Comparison of ENCODE assay signal across 21 cellular contexts in the genomic region with DNA sequence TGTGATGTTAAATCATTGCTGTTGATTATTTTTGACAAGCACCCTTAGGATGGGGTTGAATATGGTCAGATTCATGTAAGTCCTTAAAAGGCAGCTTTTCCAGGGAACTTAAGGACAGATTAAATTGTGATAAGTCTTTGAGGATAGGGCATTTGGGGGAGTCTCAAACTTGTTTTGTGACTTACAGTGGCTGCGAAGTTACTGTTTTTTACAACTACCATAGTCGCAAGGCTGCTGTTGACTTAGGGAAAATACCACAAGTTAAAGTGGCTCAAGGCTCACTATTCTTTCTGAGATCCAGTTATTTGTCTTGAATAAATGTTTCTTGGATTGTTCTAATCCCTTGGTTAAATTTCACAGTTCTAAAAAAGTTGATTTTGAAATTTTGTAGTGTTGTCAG. TPM values are rescaled to one million over a fixed set of nuclear protein-coding genes. Genes with fewer than 3 reads are reported as not detected.
DNase-seq lines count a peak whose midpoint lies in the region; ATAC-seq, FAIRE-seq and TF ChIP-seq lines count a peak whose summit lies in the region.
"Had no signal": no experiment of that assay in that cellular context is flagged by ENCODE, and none has a peak within 500 bp of the region (broad histone marks: within the 10 kb centered on the region; RNA-seq: fewer than 3 reads in every experiment).

No MANE protein-coding gene starts in this region.

- FAIRE-seq in HepG2 (lab: Jason Lieb, UNC) (peak; percentile 51), K562 (lab: Jason Lieb, UNC) (no peak)
- FAIRE-seq: GM12878 had no signal

- TF ChIP-seq RAD21 in HepG2 (CRISPR knock-in tag; IDR thresholded peaks at IDR 0.05) (no peak), K562 (CRISPR knock-in tag; conservative IDR thresholded peaks at IDR 0.05 in 1 of 2, IDR thresholded peaks at IDR 0.05 in 1 of 2) (no peak)

- H3K27ac ChIP-seq in HepG2 (ENCODE audit: extremely low read length, insufficient read depth, low read length) (no peak overlapping the region), right lobe of liver (no peak overlapping the region), K562 (ENCODE audit: extremely low read depth, low read depth, low read length) (peak overlapping the region; percentile 75; the same call in 1 of the 3 replicates), neutrophil (peak overlapping the region; percentile 14), heart left ventricle (no peak overlapping the region)
- H3K27ac ChIP-seq: 22Rv1, BLaER1, C4-2B had no signal

- H3K4me1 ChIP-seq in HepG2 (ENCODE audit: insufficient read depth, low read length) (peaks cover 15% of the 10 kb centered on the region), right lobe of liver (peaks cover 0 to 3% (median 0%) of the 10 kb centered on the region in 4 donors), K562 (replicated peaks in 1 of 2; ENCODE audit: control insufficient read depth in 2 of 2, insufficient read depth in 2 of 2, low read length in 2 of 2) (peaks cover 0 to 23% of the 10 kb centered on the region in 2 experiments; a peak in 3 of 5 replicates), neutrophil (ENCODE audit: control insufficient read depth in 1 of 2, insufficient read depth in 1 of 2, low read depth in 1 of 2, low read length in 1 of 2) (peaks cover 5 to 10% of the 10 kb centered on the region in 2 experiments), heart left ventricle (peaks cover 0 to 6% (median 0%) of the 10 kb centered on the region in 12 donors)
- H3K4me1 ChIP-seq: BLaER1 had no signal

- intact Hi-C loops in HepG2 (cut with micrococcal nuclease; ENCODE audit: unreplicated experiment) (no loop called here), right lobe of liver (cut with DNase I) (no loop called here), K562 (cut with micrococcal nuclease) (no loop called here), heart left ventricle (cut with DNase I) (no loop called here)

- CTCF ChIA-PET in HepG2 (lab: Yijun Ruan, JAX; ENCODE audit: low intra/inter-chr PET ratio, low total read pairs) (no interaction called here), K562 (lab: Yijun Ruan, JAX; ENCODE audit: low intra/inter-chr PET ratio) (no interaction called here)

- no peaks in the 10 kb centered on the region for H3K9me1 ChIP-seq in K562 (ENCODE audit: control insufficient read depth, insufficient read depth, low read length)

- WGBS in HepG2 (ENCODE audit: low lambda C conversion rate) = 89% methylated on average over 2 of the region's 2 CpGs
- WGBS in right lobe of liver (ENCODE audit: insufficient coverage, low coverage, low lambda C conversion rate, missing lambda C conversion rate) = 69% methylated on average over 2 of the region's 2 CpGs
- 80% methylated on average over 2 of the region's 2 CpGs for WGBS in K562 (ENCODE audit: insufficient coverage, low coverage, missing lambda C conversion rate)
- WGBS in heart left ventricle, 4 donors = 89 to 100% (median 95%) methylated on average over 2 of the region's 2 CpGs

- H3K36me3 ChIP-seq in HepG2 (replicated peaks in 1 of 2; ENCODE audit: control insufficient read depth in 1 of 2, insufficient read depth in 2 of 2, low read length in 2 of 2) (peaks cover 3 to 11% of the 10 kb centered on the region in 2 experiments), right lobe of liver (peaks cover 0 to 3% (median under 1%) of the 10 kb centered on the region in 4 donors), K562 (ENCODE audit: control insufficient read depth, insufficient read depth, low read length) (peaks cover 39% of the 10 kb centered on the region), neutrophil (peaks cover 29% of the 10 kb centered on the region), heart left ventricle (peaks cover 0 to 31% (median 19%) of the 10 kb centered on the region in 9 donors)

- TF ChIP-seq POLR2A in HepG2 (IDR thresholded peaks at IDR 0.05; ENCODE audit: insufficient read depth in 1 of 2, low read depth in 2 of 2, low read length in 2 of 2) = no peak
- TF ChIP-seq POLR2A in right lobe of liver (IDR thresholded peaks at IDR 0.05) = no peak
- TF ChIP-seq POLR2A in K562 (conservative IDR thresholded peaks at IDR 0.05) = no peak
- TF ChIP-seq POLR2A in heart left ventricle (IDR thresholded peaks at IDR 0.05) = no peak

- H4K20me1 ChIP-seq in HepG2 (ENCODE audit: insufficient read depth, low read length) (peaks cover 2% of the 10 kb centered on the region; the same call in 1 of the 2 replicates), K562 (replicated peaks; ENCODE audit: control insufficient read depth, insufficient read depth, low read length) (no peaks in the 10 kb centered on the region)
- H4K20me1 ChIP-seq: BLaER1 had no signal

- no peaks in the 10 kb centered on the region for H3K27me3 ChIP-seq in HepG2 (ENCODE audit: control insufficient read depth in 1 of 2, insufficient read depth in 2 of 2, low read length in 2 of 2)
- H3K27me3 ChIP-seq in right lobe of liver = no peaks in the 10 kb centered on the region
- no peaks in the 10 kb centered on the region for H3K27me3 ChIP-seq in K562 (ENCODE audit: control insufficient read depth in 2 of 2, insufficient read depth in 2 of 2, low read length in 2 of 2)
- no peaks in the 10 kb centered on the region for H3K27me3 ChIP-seq in neutrophil
- H3K27me3 ChIP-seq in heart left ventricle = no peaks in the 10 kb centered on the region
- H3K27me3 ChIP-seq: BLaER1 had no signal

- H3K4me3 ChIP-seq in HepG2 (replicated peaks in 1 of 3; ENCODE audit: insufficient read depth in 1 of 3, low read depth in 2 of 3, low read length in 3 of 3) (no peak overlapping the region), right lobe of liver (no peak overlapping the region), K562 (no peak overlapping the region), neutrophil (ENCODE audit: low read depth in 1 of 2, low read length in 1 of 2) (no peak overlapping the region), heart left ventricle (no peak overlapping the region)
- H3K4me3 ChIP-seq: BLaER1, GM12878, GM23338 had no signal

- no peak for ATAC-seq in HepG2
- no peak for ATAC-seq in right lobe of liver
- ATAC-seq in K562 = no peak
- ATAC-seq in heart left ventricle = no peak
- ATAC-seq in GM18517 (IDR thresholded peaks at IDR 0.05; ENCODE audit: unreplicated experiment) = no peak
- ATAC-seq: CD8-positive, alpha-beta T cell; GM12878; GM23338; HCT116 had no signal

- H3K79me2 ChIP-seq in HepG2 (ENCODE audit: insufficient read depth, low read length) = peaks cover 9% of the 10 kb centered on the region
- peaks cover 66% of the 10 kb centered on the region for H3K79me2 ChIP-seq in K562 (ENCODE audit: control insufficient read depth, insufficient read depth, low read length)

- TF ChIP-seq CTCF in HepG2 (CRISPR knock-in tag; IDR thresholded peaks at IDR 0.05) = no peak
- no peak for TF ChIP-seq CTCF in right lobe of liver (IDR thresholded peaks at IDR 0.05)
- TF ChIP-seq CTCF in K562 (IDR thresholded peaks at IDR 0.05 in 2 of 3, conservative IDR thresholded peaks at IDR 0.05 in 1 of 3; ENCODE audit: insufficient read depth in 2 of 3, low read depth in 1 of 3, low read length in 3 of 3) = no peak
- no peak for TF ChIP-seq CTCF in neutrophil (IDR thresholded peaks at IDR 0.05)
- no peak for TF ChIP-seq CTCF in heart left ventricle (IDR thresholded peaks at IDR 0.05)

- in situ Hi-C loops in HepG2 (cut with HindIII; ENCODE audit: extremely low pct_ligation_motif_present, low pct_unique_long_range_greater_than_20kb) = no loop called here
- in situ Hi-C loops in K562 (cut with MboI) = no loop called here
- in situ Hi-C loops in KBM-7 (cut with MboI; ENCODE audit: low pct_unique_long_range_greater_than_20kb, low sequenced_read_pairs) = no loop called here

- DNase-seq in HepG2 (ENCODE audit: low spot score) = no peak
- DNase-seq in right lobe of liver = no peak
- DNase-seq in K562 (ENCODE audit: extremely low read depth in 1 of 4, low spot score in 3 of 4) = peak in 1 of 4 experiments; percentile 12
- no peak for DNase-seq in heart left ventricle
- no peak for DNase-seq in KBM-7
- DNase-seq: Caco-2; CD4-positive, CD25-positive, alpha-beta regulatory T cell; CD8-positive, alpha-beta T cell; DMS 273 treated with DMSO at 0.1 percent for 48 hours; DMS79; EL; GDM1; H9 had no signal

- H3K4me2 ChIP-seq in HepG2 (ENCODE audit: low read depth, low read length) = no peak overlapping the region
- 0 out of 2 replicates have a peak overlapping the region, but pooled peaks have one; percentile 1 for H3K4me2 ChIP-seq in K562 (ENCODE audit: insufficient read depth, low read length)
- H3K4me2 ChIP-seq: BLaER1, GM23338 had no signal

- H3K9me3 ChIP-seq in HepG2 (ENCODE audit: low read length) = no peaks in the 10 kb centered on the region
- no peaks in the 10 kb centered on the region for H3K9me3 ChIP-seq in right lobe of liver
- no peaks in the 10 kb centered on the region for H3K9me3 ChIP-seq in K562 (replicated peaks; ENCODE audit: control insufficient read depth, insufficient read depth, low read depth, low read length)
- no peaks in the 10 kb centered on the region for H3K9me3 ChIP-seq in neutrophil
- H3K9me3 ChIP-seq in heart left ventricle = no peaks in the 10 kb centered on the region
- H3K9me3 ChIP-seq: Caco-2 had no signal

- TF ChIP-seq EP300 in HepG2 (IDR thresholded peaks at IDR 0.05; ENCODE audit: low read depth in 2 of 2, low read length in 2 of 2) (no peak), HepG2 (CRISPR knock-in tag; IDR thresholded peaks at IDR 0.05; ENCODE audit: borderline replicate concordance) (no peak), K562 (IDR thresholded peaks at IDR 0.05; ENCODE audit: low read length) (no peak)

- POLR2A ChIA-PET in HepG2 (lab: Yijun Ruan, JAX) (no interaction called here), K562 (lab: Yijun Ruan, JAX) (interaction anchor here (0.8 to 1.4 kb wide), 2 partner anchors 8 to 49 kb away, joined by 3 to 5 read pairs; no protein-coding TSS in a partner anchor)

- BruUV-seq in HepG2 (replicated peaks; lab: Mats Ljungman, UMichigan) = no TSS peak
- no TSS peak for BruUV-seq in K562 (replicated peaks; lab: Mats Ljungman, UMichigan)

- no peak overlapping the region for H2AFZ ChIP-seq in HepG2 (ENCODE audit: low read length)
- H2AFZ ChIP-seq in K562 (ENCODE audit: low read depth, low read length) = no peak overlapping the region
- H2AFZ ChIP-seq: GM23338 had no signal

- no peak overlapping the region for H3K9ac ChIP-seq in HepG2 (ENCODE audit: insufficient read depth, low read depth, low read length)
- H3K9ac ChIP-seq in K562 (ENCODE audit: insufficient read depth in 1 of 2, low read depth in 2 of 2, low read length in 2 of 2) = no peak overlapping the region
- H3K9ac ChIP-seq: BLaER1 had no signal

RNA-seq across cellular contexts. Expression of a gene that starts 46.9 kb away (rescaled TPM):
- total RNA-seq in HepG2 (2016; rRNA removed; fragmentation: Illumina TruSeq; extraction: Trizol) (136 and 167 TPM in 2 replicates), right lobe of liver (100 to 1,000 TPM in 5 of 6 experiments, 10 to 100 TPM in 1; 85.2 to 198 (median 142) TPM), K562 (2014; rRNA removed) (102 and 122 TPM in 2 replicates), K562 (2014; rRNA removed; fragmentation: Illumina TruSeq; extraction: Trizol) (168 and 186 TPM in 2 replicates), K562 (2015; rRNA removed; fragmentation: Illumina TruSeq; extraction: Trizol) (134 and 144 TPM in 2 replicates), K562 (2021) (172 and 190 TPM in 2 replicates), heart left ventricle (100 to 1,000 TPM in 8 of 9 donors, 10 to 100 TPM in 1; 69.5 to 260 (median 214) TPM)
- 55.7 and 74.9 TPM in 2 replicates for total RNA-seq in HepG2 (2016; cell fraction: cytosol; rRNA removed; fragmentation: Illumina TruSeq; extraction: Trizol; ENCODE audit: low read depth)
- total RNA-seq in HepG2 (2016; cell fraction: insoluble cytoplasmic fraction; rRNA removed; fragmentation: Illumina TruSeq; extraction: Trizol) = 135 and 177 TPM in 2 replicates
- 99.6 and 124 TPM in 2 replicates for total RNA-seq in HepG2 (2016; cell fraction: membrane; rRNA removed; fragmentation: Illumina TruSeq; extraction: Trizol)
- total RNA-seq in HepG2 (2016; cell fraction: nucleus; rRNA removed; fragmentation: Illumina TruSeq; extraction: Trizol) = 59.5 and 60.1 TPM in 2 replicates
- polyA plus RNA-seq in HepG2 (2011; rRNA removed) (30.6 and 38.8 TPM in 2 replicates), K562 (2011; rRNA removed) (157 and 179 TPM in 2 replicates), K562 (2014; fragmentation: Illumina TruSeq; extraction: Trizol) (131 and 138 TPM in 2 replicates), K562 (2014; fragmentation: Nextera tagmentation; extraction: Ambion mirVana) (100 to 1,000 TPM in 1 of 2 experiments, 10 to 100 TPM in 1; 70.7 to 154 TPM), K562 (2014; rRNA removed) (106 and 126 TPM in 2 replicates), heart left ventricle (100 to 1,000 TPM; 163 to 206 TPM)
- polyA plus RNA-seq in HepG2 (2011; cell fraction: cytosol; rRNA removed) = 20.0 and 25.7 TPM in 2 replicates
- 4.9 and 6.2 TPM in 2 replicates for polyA plus RNA-seq in HepG2 (2011; cell fraction: nucleus; rRNA removed)
- 44.9 and 69.4 TPM in 2 replicates for polyA plus RNA-seq in HepG2 (2012)
- 87.5 and 128 TPM in 2 replicates for polyA plus RNA-seq in HepG2 (2016; cell fraction: cytosol; fragmentation: Illumina TruSeq; extraction: Trizol; ENCODE audit: low read depth)
- polyA plus RNA-seq in HepG2 (2016; cell fraction: insoluble cytoplasmic fraction; fragmentation: Illumina TruSeq; extraction: Trizol; ENCODE audit: low read depth) = 185 and 198 TPM in 2 replicates
- polyA plus RNA-seq in HepG2 (2016; cell fraction: membrane; fragmentation: Illumina TruSeq; extraction: Trizol; ENCODE audit: low read depth) = 103 and 146 TPM in 2 replicates
- polyA plus RNA-seq in HepG2 (2016; cell fraction: nucleus; fragmentation: Illumina TruSeq; extraction: Trizol; ENCODE audit: insufficient read depth, low read depth) = 116 and 120 TPM in 2 replicates
- 6.2 and 10.8 TPM in 2 replicates for polyA minus RNA-seq in HepG2 (2011; rRNA and poly(A)+ RNA removed; ENCODE audit: low replicate concordance)
- polyA minus RNA-seq in HepG2 (2011; cell fraction: cytosol; rRNA and poly(A)+ RNA removed) = 11.6 and 17.2 TPM in 2 replicates
- polyA minus RNA-seq in HepG2 (2011; cell fraction: nucleus; rRNA and poly(A)+ RNA removed) = 10.8 and 11.7 TPM in 2 replicates
- 10.2 and 19.5 TPM in 2 replicates for total RNA-seq in K562 (2011; cell fraction: chromatin; rRNA removed; ENCODE audit: low replicate concordance)
- 17.8 and 19.7 TPM in 2 replicates for total RNA-seq in K562 (2011; cell fraction: nucleolus; rRNA removed)
- 19.3 and 32.5 TPM in 2 replicates for total RNA-seq in K562 (2011; cell fraction: nucleoplasm; rRNA removed)
- polyA plus RNA-seq in K562 (2011; cell fraction: cytosol; rRNA removed) = 51.8 and 85.0 TPM in 2 replicates
- polyA plus RNA-seq in K562 (2011; cell fraction: nucleus; rRNA removed) = 19.6 and 37.3 TPM in 2 replicates
- polyA plus RNA-seq in K562 (2012) = 107 and 192 TPM in 2 replicates
- 46.7 and 50.5 TPM in 2 replicates for polyA minus RNA-seq in K562 (2011; rRNA and poly(A)+ RNA removed)
- polyA minus RNA-seq in K562 (2011; cell fraction: cytosol; rRNA and poly(A)+ RNA removed) = 27.2 and 32.7 TPM in 2 replicates
- 11.2 and 14.2 TPM in 2 replicates for polyA minus RNA-seq in K562 (2011; cell fraction: nucleus; rRNA and poly(A)+ RNA removed)

RNA-seq across cellular contexts. Expression of a gene that starts 47.3 kb away (rescaled TPM):
- total RNA-seq in HepG2 (2016; rRNA removed; fragmentation: Illumina TruSeq; extraction: Trizol) (24.7 and 26.9 TPM in 2 replicates), right lobe of liver (10 to 100 TPM; 35.8 to 65.9 (median 48.8) TPM), K562 (2014; rRNA removed) (46.2 and 46.3 TPM in 2 replicates), K562 (2014; rRNA removed; fragmentation: Illumina TruSeq; extraction: Trizol) (61.9 and 73.9 TPM in 2 replicates), K562 (2015; rRNA removed; fragmentation: Illumina TruSeq; extraction: Trizol) (56.4 and 57.8 TPM in 2 replicates), K562 (2021) (40.6 and 42.8 TPM in 2 replicates), heart left ventricle (100 to 1,000 TPM; 145 to 245 (median 180) TPM)
- total RNA-seq in HepG2 (2016; cell fraction: cytosol; rRNA removed; fragmentation: Illumina TruSeq; extraction: Trizol; ENCODE audit: low read depth) = 19.2 and 19.8 TPM in 2 replicates
- 24.4 and 26.6 TPM in 2 replicates for total RNA-seq in HepG2 (2016; cell fraction: insoluble cytoplasmic fraction; rRNA removed; fragmentation: Illumina TruSeq; extraction: Trizol)
- 30.2 and 31.2 TPM in 2 replicates for total RNA-seq in HepG2 (2016; cell fraction: membrane; rRNA removed; fragmentation: Illumina TruSeq; extraction: Trizol)
- total RNA-seq in HepG2 (2016; cell fraction: nucleus; rRNA removed; fragmentation: Illumina TruSeq; extraction: Trizol) = 35.5 and 41.2 TPM in 2 replicates
- polyA plus RNA-seq in HepG2 (2011; rRNA removed) (29.8 and 33.7 TPM in 2 replicates), K562 (2011; rRNA removed) (91.6 and 102 TPM in 2 replicates), K562 (2014; fragmentation: Illumina TruSeq; extraction: Trizol) (54.3 and 59.1 TPM in 2 replicates), K562 (2014; fragmentation: Nextera tagmentation; extraction: Ambion mirVana) (10 to 100 TPM; 19.1 to 24.5 TPM), K562 (2014; rRNA removed) (41.1 and 45.6 TPM in 2 replicates), heart left ventricle (100 to 1,000 TPM in 1 of 2 donors, 10 to 100 TPM in 1; 66.9 to 109 TPM)
- 18.7 and 31.3 TPM in 2 replicates for polyA plus RNA-seq in HepG2 (2011; cell fraction: cytosol; rRNA removed)
- polyA plus RNA-seq in HepG2 (2011; cell fraction: nucleus; rRNA removed) = 24.6 and 25.9 TPM in 2 replicates
- 17.8 and 22.4 TPM in 2 replicates for polyA plus RNA-seq in HepG2 (2012)
- 7.0 and 7.9 TPM in 2 replicates for polyA plus RNA-seq in HepG2 (2016; cell fraction: cytosol; fragmentation: Illumina TruSeq; extraction: Trizol; ENCODE audit: low read depth)
- polyA plus RNA-seq in HepG2 (2016; cell fraction: insoluble cytoplasmic fraction; fragmentation: Illumina TruSeq; extraction: Trizol; ENCODE audit: low read depth) = 26.4 and 26.6 TPM in 2 replicates
- 18.2 and 18.5 TPM in 2 replicates for polyA plus RNA-seq in HepG2 (2016; cell fraction: membrane; fragmentation: Illumina TruSeq; extraction: Trizol; ENCODE audit: low read depth)
- polyA plus RNA-seq in HepG2 (2016; cell fraction: nucleus; fragmentation: Illumina TruSeq; extraction: Trizol; ENCODE audit: insufficient read depth, low read depth) = 30.5 and 31.0 TPM in 2 replicates
- 20.4 and 41.0 TPM in 2 replicates for polyA minus RNA-seq in HepG2 (2011; rRNA and poly(A)+ RNA removed; ENCODE audit: low replicate concordance)
- 19.0 and 23.2 TPM in 2 replicates for polyA minus RNA-seq in HepG2 (2011; cell fraction: cytosol; rRNA and poly(A)+ RNA removed)
- polyA minus RNA-seq in HepG2 (2011; cell fraction: nucleus; rRNA and poly(A)+ RNA removed) = 115 and 116 TPM in 2 replicates
- 162 and 343 TPM in 2 replicates for total RNA-seq in K562 (2011; cell fraction: chromatin; rRNA removed; ENCODE audit: low replicate concordance)
- total RNA-seq in K562 (2011; cell fraction: nucleolus; rRNA removed) = 39.9 and 60.4 TPM in 2 replicates
- 128 and 216 TPM in 2 replicates for total RNA-seq in K562 (2011; cell fraction: nucleoplasm; rRNA removed)
- polyA plus RNA-seq in K562 (2011; cell fraction: cytosol; rRNA removed) = 31.7 and 76.1 TPM in 2 replicates
- polyA plus RNA-seq in K562 (2011; cell fraction: nucleus; rRNA removed) = 48.5 and 76.7 TPM in 2 replicates
- 38.9 and 42.2 TPM in 2 replicates for polyA plus RNA-seq in K562 (2012)
- 217 and 260 TPM in 2 replicates for polyA minus RNA-seq in K562 (2011; rRNA and poly(A)+ RNA removed)
- polyA minus RNA-seq in K562 (2011; cell fraction: cytosol; rRNA and poly(A)+ RNA removed) = 41.2 and 59.6 TPM in 2 replicates
- polyA minus RNA-seq in K562 (2011; cell fraction: nucleus; rRNA and poly(A)+ RNA removed) = 79.4 and 146 TPM in 2 replicates

Comparison
In these comparisons a context has a peak if more than half of its experiments do, and no peak if none do; other contexts are left out.
1. H3K27ac ChIP-seq: peak in K562 (single experiment) and neutrophil (single experiment); none in HepG2 (single experiment), right lobe of liver (0 of 3) and heart left ventricle (0 of 12).